ENCODE assay signal across 31 cellular contexts in genomic region chr22:29519996-29520395, GRCh38.
"Had no signal": no experiment of that assay in that cellular context is flagged by ENCODE, and none has a peak within 500 bp of the region (broad histone marks: within the 10 kb centered on the region; RNA-seq: fewer than 3 reads in every experiment).

No MANE protein-coding gene starts in this region.

- H3K27me3 Mint-ChIP-seq: naive B cell; progenitor cell of endocrine pancreas; stimulated activated naive CD8-positive, alpha-beta T cell treated with anti-CD3 and anti-CD28 coated beads, Interleukin-15, amount 100 ng/mL, for 72 hours had no signal

- H3K36me3 ChIP-seq: neural progenitor cell, ovary had no signal

- H3K4me3 Mint-ChIP-seq: mesothelial cell of epicardium; naive B cell; natural killer cell; nephron progenitor cell; neural progenitor cell; stimulated activated effector memory CD8-positive, alpha-beta T cell treated with anti-CD3 and anti-CD28 coated beads, Interleukin-12 subunit alpha, Interleukin-12 subunit beta, amount 100 ng/mL, for 72 hours; stimulated activated naive CD8-positive, alpha-beta T cell treated with anti-CD3 and anti-CD28 coated beads, Interleukin-15, amount 100 ng/mL, for 72 hours had no signal

- H3K4me1 Mint-ChIP-seq: mesothelial cell of epicardium; natural killer cell; nephron progenitor cell; neural progenitor cell; stimulated activated effector memory CD8-positive, alpha-beta T cell treated with anti-CD3 and anti-CD28 coated beads, Interleukin-12 subunit alpha, Interleukin-12 subunit beta, amount 100 ng/mL, for 72 hours; stimulated activated naive CD8-positive, alpha-beta T cell treated with anti-CD3 and anti-CD28 coated beads, Interleukin-15, amount 100 ng/mL, for 72 hours had no signal

- H3K4me3 ChIP-seq: lower lobe of right lung, neural progenitor cell, ovary, sigmoid colon, spleen, thyroid gland, transverse colon, upper lobe of left lung, vagina had no signal

- DNase-seq: hippocampal formation; kidney glomerular epithelial cell; left cardiac atrium; left ventricle myocardium superior; lower lobe of right lung; mammary epithelial cell; mesenchymal stem cell; naive B cell; natural killer cell; nephron progenitor cell; occipital lobe; ovary; retina; right cardiac atrium; sigmoid colon; small intestine; stimulated activated CD4-positive, alpha-beta T cell treated with anti-CD3 and anti-CD28 coated beads, Interleukin-4, amount 100 ng/mL, for 24 hours; stimulated activated naive CD4-positive, alpha-beta T cell treated with Interleukin-2 at 50 U/mL for 16 hours; stimulated activated naive CD8-positive, alpha-beta T cell treated with anti-CD3 and anti-CD28 coated beads, Interleukin-15, amount 100 ng/mL, for 72 hours; substantia nigra; thyroid gland; transverse colon; upper lobe of left lung had no signal

- H3K27ac ChIP-seq: lower lobe of right lung, neural progenitor cell, neutrophil, ovary, sigmoid colon, spleen, thyroid gland, transverse colon, upper lobe of left lung, vagina had no signal

- ATAC-seq: left cardiac atrium; left lobe of liver; left ventricle myocardium superior; lower lobe of right lung; natural killer cell; stimulated activated effector memory CD8-positive, alpha-beta T cell treated with anti-CD3 and anti-CD28 coated beads, Interleukin-12 subunit alpha, Interleukin-12 subunit beta, amount 100 ng/mL, for 72 hours; stimulated activated naive CD8-positive, alpha-beta T cell treated with anti-CD3 and anti-CD28 coated beads, Interleukin-15, amount 100 ng/mL, for 72 hours had no signal

- H3K4me1 ChIP-seq: lower lobe of right lung, neural progenitor cell, sigmoid colon, spleen, thyroid gland, transverse colon, upper lobe of left lung, vagina had no signal

- H3K9me3 ChIP-seq: lower lobe of right lung, neutrophil, ovary, sigmoid colon, spleen, thyroid gland, transverse colon, upper lobe of left lung, vagina had no signal

- H3K9me3 Mint-ChIP-seq: mesothelial cell of epicardium; naive B cell; natural killer cell; nephron progenitor cell; neural progenitor cell; stimulated activated effector memory CD8-positive, alpha-beta T cell treated with anti-CD3 and anti-CD28 coated beads, Interleukin-12 subunit alpha, Interleukin-12 subunit beta, amount 100 ng/mL, for 72 hours; stimulated activated naive CD8-positive, alpha-beta T cell treated with anti-CD3 and anti-CD28 coated beads, Interleukin-15, amount 100 ng/mL, for 72 hours had no signal

- H3K27ac Mint-ChIP-seq: mesothelial cell of epicardium; natural killer cell; nephron progenitor cell; neural progenitor cell; stimulated activated effector memory CD8-positive, alpha-beta T cell treated with anti-CD3 and anti-CD28 coated beads, Interleukin-12 subunit alpha, Interleukin-12 subunit beta, amount 100 ng/mL, for 72 hours had no signal

- H3K27me3 ChIP-seq: neural progenitor cell, neutrophil, ovary, sigmoid colon, spleen, thyroid gland, transverse colon, upper lobe of left lung, vagina had no signal
